In the genomic region with DNA sequence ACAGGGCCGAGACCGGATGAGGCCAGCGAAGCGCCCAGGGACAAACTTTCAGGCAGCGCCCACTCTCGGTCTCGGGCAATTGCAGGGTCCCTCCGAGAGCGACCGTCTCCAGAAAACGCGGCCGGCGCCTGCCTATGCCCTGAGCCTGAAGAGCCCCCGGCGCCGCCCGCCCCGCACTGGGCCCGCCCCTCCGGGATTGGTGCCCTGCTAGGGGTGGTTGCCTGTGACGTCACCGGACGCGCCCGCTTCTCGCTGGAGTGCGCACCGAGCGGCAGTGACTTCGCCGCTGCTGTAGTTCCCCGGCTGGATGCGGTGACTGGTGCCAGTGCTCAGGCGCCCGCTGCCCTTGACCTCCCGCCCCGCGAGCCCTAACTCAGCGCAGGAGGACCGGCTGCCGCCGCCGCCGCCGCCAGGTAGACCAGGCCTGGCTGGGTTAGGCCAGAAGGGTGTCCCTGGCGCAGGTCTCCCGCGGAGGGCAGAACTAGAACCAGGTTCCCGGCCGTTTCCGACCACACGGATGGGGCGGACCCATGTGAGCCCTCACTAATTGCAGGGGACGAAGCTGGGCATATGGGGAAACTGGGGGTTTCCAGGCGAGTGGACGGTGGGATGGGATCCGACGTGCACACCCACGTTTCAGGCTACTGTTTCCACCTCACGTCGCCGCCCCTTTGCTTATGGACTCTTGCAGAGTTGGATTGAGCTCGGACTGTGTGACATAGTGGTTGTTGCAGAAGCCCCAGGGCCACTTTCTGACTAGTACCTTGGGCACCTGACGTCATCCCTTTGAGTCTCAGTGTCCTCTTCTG, we compare ENCODE assay signal across 1 cellular context.
A peak's percentile ranks its signal among the peaks of the same experiment; 100 is the strongest.
TF ChIP-seq lines count a peak whose summit lies in the region.
"Not testable (repeated sequence)": the region's sequence is repeated elsewhere in the genome, so short reads cannot be mapped to it uniquely, and the experiment has no call there.

No MANE protein-coding gene starts in this region.

TF ChIP-seq in K562, 482 proteins besides CTCF, POLR2A, EP300 and RAD21:
- TF ChIP-seq, protein P1, sequence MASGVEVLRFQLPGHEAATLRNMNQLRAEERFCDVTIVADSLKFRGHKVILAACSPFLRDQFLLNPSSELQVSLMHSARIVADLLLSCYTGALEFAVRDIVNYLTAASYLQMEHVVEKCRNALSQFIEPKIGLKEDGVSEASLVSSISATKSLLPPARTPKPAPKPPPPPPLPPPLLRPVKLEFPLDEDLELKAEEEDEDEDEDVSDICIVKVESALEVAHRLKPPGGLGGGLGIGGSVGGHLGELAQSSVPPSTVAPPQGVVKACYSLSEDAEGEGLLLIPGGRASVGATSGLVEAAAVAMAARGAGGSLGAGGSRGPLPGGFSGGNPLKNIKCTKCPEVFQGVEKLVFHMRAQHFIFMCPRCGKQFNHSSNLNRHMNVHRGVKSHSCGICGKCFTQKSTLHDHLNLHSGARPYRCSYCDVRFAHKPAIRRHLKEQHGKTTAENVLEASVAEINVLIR (CRISPR knock-in tag; IDR thresholded peaks at IDR 0.05) = peak; percentile 78
- TF ChIP-seq, protein P2, sequence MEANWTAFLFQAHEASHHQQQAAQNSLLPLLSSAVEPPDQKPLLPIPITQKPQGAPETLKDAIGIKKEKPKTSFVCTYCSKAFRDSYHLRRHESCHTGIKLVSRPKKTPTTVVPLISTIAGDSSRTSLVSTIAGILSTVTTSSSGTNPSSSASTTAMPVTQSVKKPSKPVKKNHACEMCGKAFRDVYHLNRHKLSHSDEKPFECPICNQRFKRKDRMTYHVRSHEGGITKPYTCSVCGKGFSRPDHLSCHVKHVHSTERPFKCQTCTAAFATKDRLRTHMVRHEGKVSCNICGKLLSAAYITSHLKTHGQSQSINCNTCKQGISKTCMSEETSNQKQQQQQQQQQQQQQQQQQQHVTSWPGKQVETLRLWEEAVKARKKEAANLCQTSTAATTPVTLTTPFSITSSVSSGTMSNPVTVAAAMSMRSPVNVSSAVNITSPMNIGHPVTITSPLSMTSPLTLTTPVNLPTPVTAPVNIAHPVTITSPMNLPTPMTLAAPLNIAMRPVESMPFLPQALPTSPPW (CRISPR knock-in tag; IDR thresholded peaks at IDR 0.05) = peak; percentile 63
- TF ChIP-seq, protein P3, sequence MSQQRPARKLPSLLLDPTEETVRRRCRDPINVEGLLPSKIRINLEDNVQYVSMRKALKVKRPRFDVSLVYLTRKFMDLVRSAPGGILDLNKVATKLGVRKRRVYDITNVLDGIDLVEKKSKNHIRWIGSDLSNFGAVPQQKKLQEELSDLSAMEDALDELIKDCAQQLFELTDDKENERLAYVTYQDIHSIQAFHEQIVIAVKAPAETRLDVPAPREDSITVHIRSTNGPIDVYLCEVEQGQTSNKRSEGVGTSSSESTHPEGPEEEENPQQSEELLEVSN (IDR thresholded peaks at IDR 0.05; ENCODE audit: borderline replicate concordance in 1 of 2, extremely low read depth in 1 of 2, insufficient read depth in 1 of 2, insufficient read length in 1 of 2, low read depth in 1 of 2, low read length in 1 of 2, poor library complexity in 1 of 2, severe bottlenecking in 1 of 2) = peak in 1 of 2 experiments; percentile 44
- peak; percentile 80 for TF ChIP-seq CREB1 (IDR thresholded peaks at IDR 0.05)
- peak; percentile 84 for TF ChIP-seq CREB1 (CRISPR knock-in tag; IDR thresholded peaks at IDR 0.05)
- peak; percentile 58 for TF ChIP-seq PHF20 (IDR thresholded peaks at IDR 0.05; ENCODE audit: partially characterized antibody)
- peak; percentile 80 for TF ChIP-seq ATF1 (CRISPR knock-in tag; IDR thresholded peaks at IDR 0.05)
- TF ChIP-seq ATF1 (tag; IDR thresholded peaks at IDR 0.05) = peak; percentile 90
- peak; percentile 32 to 38; a peak in 3 of 4 replicates for TF ChIP-seq NRF1 (conservative IDR thresholded peaks at IDR 0.05 in 1 of 2, IDR thresholded peaks at IDR 0.05 in 1 of 2)
- peak; percentile 85 for TF ChIP-seq ATF7 (IDR thresholded peaks at IDR 0.05)
- TF ChIP-seq GABPB1 (CRISPR knock-in tag; IDR thresholded peaks at IDR 0.05) = peak; percentile 25; the same call in 1 of the 2 replicates
- peak; percentile 94 for TF ChIP-seq CREM (IDR thresholded peaks at IDR 0.05; ENCODE audit: low read depth)
- peak; percentile 67 for TF ChIP-seq ZFX (CRISPR knock-in tag; IDR thresholded peaks at IDR 0.05)
- peak; percentile 37; the same call in 1 of the 2 replicates for TF ChIP-seq ZBTB7A (IDR thresholded peaks at IDR 0.05; ENCODE audit: borderline replicate concordance, control insufficient read depth, low read depth, low read length)
- TF ChIP-seq JUND (IDR thresholded peaks at IDR 0.05; ENCODE audit: borderline replicate concordance, low read depth, low read length) = 0 out of 2 replicates have a peak, but pooled peaks have one; percentile 23
- not testable (repeated sequence) for TF ChIP-seq JUND (tag; IDR thresholded peaks at IDR 0.05; ENCODE audit: borderline replicate concordance, low read depth, low read length); MYNN (CRISPR knock-in tag; IDR thresholded peaks at IDR 0.05)
- TF ChIP-seq MTA1 (IDR thresholded peaks at IDR 0.05; ENCODE audit: borderline replicate concordance) = peak; percentile 79; the same call in 1 of the 2 replicates
- peak; percentile 36; the same call in 1 of the 2 replicates for TF ChIP-seq PHF8 (IDR thresholded peaks at IDR 0.05; ENCODE audit: borderline replicate concordance, low read length)
- TF ChIP-seq POLR2G (IDR thresholded peaks at IDR 0.05; ENCODE audit: low read depth, low read length) = peak; percentile 73
- peak; percentile 56 for TF ChIP-seq CXXC5 (CRISPR knock-in tag; IDR thresholded peaks at IDR 0.05)
- 0 out of 2 replicates have a peak, but pooled peaks have one; percentile 33 for TF ChIP-seq MYNN (IDR thresholded peaks at IDR 0.05)
- peak; percentile 44; the same call in 1 of the 2 replicates for TF ChIP-seq HNRNPL (IDR thresholded peaks at IDR 0.05; ENCODE audit: low read depth, low read length)
- TF ChIP-seq, protein P4, sequence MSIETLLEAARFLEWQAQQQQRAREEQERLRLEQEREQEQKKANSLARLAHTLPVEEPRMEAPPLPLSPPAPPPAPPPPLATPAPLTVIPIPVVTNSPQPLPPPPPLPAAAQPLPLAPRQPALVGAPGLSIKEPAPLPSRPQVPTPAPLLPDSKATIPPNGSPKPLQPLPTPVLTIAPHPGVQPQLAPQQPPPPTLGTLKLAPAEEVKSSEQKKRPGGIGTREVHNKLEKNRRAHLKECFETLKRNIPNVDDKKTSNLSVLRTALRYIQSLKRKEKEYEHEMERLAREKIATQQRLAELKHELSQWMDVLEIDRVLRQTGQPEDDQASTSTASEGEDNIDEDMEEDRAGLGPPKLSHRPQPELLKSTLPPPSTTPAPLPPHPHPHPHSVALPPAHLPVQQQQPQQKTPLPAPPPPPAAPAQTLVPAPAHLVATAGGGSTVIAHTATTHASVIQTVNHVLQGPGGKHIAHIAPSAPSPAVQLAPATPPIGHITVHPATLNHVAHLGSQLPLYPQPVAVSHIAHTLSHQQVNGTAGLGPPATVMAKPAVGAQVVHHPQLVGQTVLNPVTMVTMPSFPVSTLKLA (conservative IDR thresholded peaks at IDR 0.05) = peak in 1 of 2 experiments; percentile 43; a peak in 1 of 4 replicates
- peak; percentile 34; the same call in 1 of the 2 replicates for TF ChIP-seq SUPT5H (IDR thresholded peaks at IDR 0.05)
- TF ChIP-seq, protein P5, sequence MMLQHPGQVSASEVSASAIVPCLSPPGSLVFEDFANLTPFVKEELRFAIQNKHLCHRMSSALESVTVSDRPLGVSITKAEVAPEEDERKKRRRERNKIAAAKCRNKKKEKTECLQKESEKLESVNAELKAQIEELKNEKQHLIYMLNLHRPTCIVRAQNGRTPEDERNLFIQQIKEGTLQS (IDR thresholded peaks at IDR 0.05) = peak; percentile 86
- TF ChIP-seq, protein P5 (CRISPR knock-in tag; conservative IDR thresholded peaks at IDR 0.05) = not testable (repeated sequence)
- TF ChIP-seq MAZ (CRISPR knock-in tag; conservative IDR thresholded peaks at IDR 0.05 in 1 of 2, IDR thresholded peaks at IDR 0.05 in 1 of 2) = peak in 1 of 2 experiments; percentile 71; a peak in 3 of 4 replicates
- peak; percentile 48 for TF ChIP-seq C11orf30 (IDR thresholded peaks at IDR 0.05; ENCODE audit: low read depth)
- TF ChIP-seq RBFOX2 (IDR thresholded peaks at IDR 0.05; ENCODE audit: low read depth, low read length) = peak; percentile 61
